ENCODE assay signal across 28 cellular contexts in genomic region chr1:53077599-53077965, GRCh38. TPM values are rescaled to one million over a fixed set of nuclear protein-coding genes. Genes with fewer than 3 reads are reported as not detected.
DNase-seq lines count a peak whose midpoint lies in the region; ATAC-seq and TF ChIP-seq lines count a peak whose summit lies in the region.
"Had no signal": no experiment of that assay in that cellular context is flagged by ENCODE, and none has a peak within 500 bp of the region (broad histone marks: within the 10 kb centered on the region; RNA-seq: fewer than 3 reads in every experiment).

No MANE protein-coding gene starts in this region.

- H3K4me2 ChIP-seq in SK-N-SH, result no peak overlapping the region
- H3K4me2 ChIP-seq: BLaER1 treated with 17β-estradiol and CSF1 and Interleukin-3, amounts not matched to agents 10 nM and 100 nM had no signal

- TF ChIP-seq CTCF in left ventricle myocardium inferior (IDR thresholded peaks at IDR 0.05; ENCODE audit: borderline replicate concordance) (no peak), SK-N-SH (IDR thresholded peaks at IDR 0.05) (no peak)

- peaks cover 9% of the 10 kb centered on the region for H3K4me1 ChIP-seq in left ventricle myocardium inferior
- no peaks in the 10 kb centered on the region for H3K4me1 ChIP-seq in aorta (ENCODE audit: control insufficient read depth in 1 of 2, insufficient read depth in 2 of 2, low read length in 2 of 2)
- H3K4me1 ChIP-seq in SK-N-SH (ENCODE audit: control insufficient read depth in 1 of 2, insufficient read depth in 2 of 2, low read depth in 1 of 2, low read length in 1 of 2), result no peaks in the 10 kb centered on the region; a peak in 1 of 4 replicates
- H3K4me1 ChIP-seq: Caco-2, HAP-1, SJCRH30 had no signal

- CTCF ChIA-PET in SK-N-SH (lab: Yijun Ruan, JAX), result interaction anchor here (2.7 kb wide), 1 partner anchor 15 kb away, joined by 7 read pairs; the partner anchor contains the start of gene PODN

- POLR2A ChIA-PET in SK-N-SH (lab: Yijun Ruan, JAX), result no interaction called here

- H3K36me3 ChIP-seq in left ventricle myocardium inferior, result no peaks in the 10 kb centered on the region
- no peaks in the 10 kb centered on the region for H3K36me3 ChIP-seq in aorta (ENCODE audit: control insufficient read depth in 1 of 2, insufficient read depth in 2 of 2, low read length in 1 of 2)
- H3K36me3 ChIP-seq in SK-N-SH (replicated peaks in 1 of 2; ENCODE audit: control insufficient read depth in 1 of 2, insufficient read depth in 2 of 2, low read length in 1 of 2), result no peaks in the 10 kb centered on the region
- H3K36me3 ChIP-seq: BLaER1 treated with 17β-estradiol and CSF1 and Interleukin-3, amounts not matched to agents 10 nM and 100 nM; HAP-1; SJCRH30 had no signal

- no peaks in the 10 kb centered on the region for H3F3A ChIP-seq in SK-N-SH (replicated peaks; ENCODE audit: insufficient read depth)

- TF ChIP-seq EP300 in SK-N-SH (IDR thresholded peaks at IDR 0.05; ENCODE audit: borderline replicate concordance in 1 of 2, low read depth in 1 of 2, low read length in 1 of 2), result no peak

- H3K4me3 ChIP-seq in left ventricle myocardium inferior (no peak overlapping the region), aorta (ENCODE audit: low read length in 2 of 2) (no peak overlapping the region), SK-N-SH (ENCODE audit: low read depth in 2 of 2, low read length in 1 of 2) (no peak overlapping the region)
- H3K4me3 ChIP-seq: BLaER1 treated with 17β-estradiol and CSF1 and Interleukin-3, amounts not matched to agents 10 nM and 100 nM; GM23248; HAP-1; SJCRH30 had no signal

- H2AFZ ChIP-seq in SK-N-SH (ENCODE audit: low read depth), result no peak overlapping the region
- H2AFZ ChIP-seq: GM23248 had no signal

- no peaks in the 10 kb centered on the region for H3K9me2 ChIP-seq in SK-N-SH

- no peaks in the 10 kb centered on the region for H3K79me2 ChIP-seq in SK-N-SH (ENCODE audit: insufficient read depth)

- no peaks in the 10 kb centered on the region for H3K9me3 ChIP-seq in left ventricle myocardium inferior (replicated peaks)
- no peaks in the 10 kb centered on the region for H3K9me3 ChIP-seq in aorta (ENCODE audit: control insufficient read depth, low read length)
- H3K9me3 ChIP-seq in SK-N-SH, result no peaks in the 10 kb centered on the region
- H3K9me3 ChIP-seq: BLaER1 treated with 17β-estradiol and CSF1 and Interleukin-3, amounts not matched to agents 10 nM and 100 nM; Caco-2; HAP-1; SJCRH30 had no signal

- intact Hi-C loops in left ventricle myocardium inferior (cut with micrococcal nuclease), result no loop called here
- intact Hi-C loops in aorta (cut with DNase I), result no loop called here

- peak; percentile 49 for DNase-seq in activated effector memory CD4-positive, alpha-beta T cell treated with anti-CD3 and anti-CD28 coated beads, Interleukin-2, amount 50 U/mL, for 16 hours
- DNase-seq in activated effector memory CD4-positive, alpha-beta T cell treated with Interleukin-2 at 50 U/mL for 16 hours, result no peak
- DNase-seq in left ventricle myocardium inferior, result peak; percentile 7
- DNase-seq in mesenteric fat pad (ENCODE audit: low spot score), result peak; percentile 72
- peak; percentile 42 to 51 for DNase-seq in aorta
- DNase-seq in HuH-7 (ENCODE audit: low spot score), result no peak
- DNase-seq in SK-N-SH, result no peak
- no peak for DNase-seq in AG08395 (ENCODE audit: low spot score)
- DNase-seq: ACHN; CD4-positive, alpha-beta memory T cell; DMS 273 treated with DMSO at 0.1 percent for 48 hours; DMS79 treated with DMSO at 0.1 percent for 48 hours; GM23248; KG1; NCI-H1092; NCI-H1436; NCI-H1930; NCI-H69; NK-92 treated with Interleukin-12 subunit alpha and Interleukin-12 subunit beta, amount 100 ng/mL, for 24 hours; SJCRH30 had no signal

- TF ChIP-seq RAD21 in SK-N-SH (IDR thresholded peaks at IDR 0.05; ENCODE audit: low read length), result no peak

- WGBS in aorta, 2 donors, result 95 to 96% methylated on average over 13 of the region's 13 CpGs
- WGBS in SK-N-SH (ENCODE audit: low lambda C conversion rate), result 76% methylated on average over 6 of the region's 13 CpGs

- H3K9ac ChIP-seq in SK-N-SH, result no peak overlapping the region
- H3K9ac ChIP-seq: BLaER1 treated with 17β-estradiol and CSF1 and Interleukin-3, amounts not matched to agents 10 nM and 100 nM; GM23248 had no signal

- H3K27me3 ChIP-seq in left ventricle myocardium inferior (ENCODE audit: low read depth) (no peaks in the 10 kb centered on the region), aorta (ENCODE audit: control insufficient read depth in 1 of 2, insufficient read depth in 2 of 2, low read length in 1 of 2) (no peaks in the 10 kb centered on the region), SK-N-SH (ENCODE audit: insufficient read depth) (no peaks in the 10 kb centered on the region)
- H3K27me3 ChIP-seq: BLaER1 treated with 17β-estradiol and CSF1 and Interleukin-3, amounts not matched to agents 10 nM and 100 nM; SJCRH30 had no signal

- no peaks in the 10 kb centered on the region for H4K20me1 ChIP-seq in SK-N-SH (ENCODE audit: insufficient read depth)

- no peak for ATAC-seq in aorta (ENCODE audit: low FRiP score)

- H3K27ac ChIP-seq in left ventricle myocardium inferior (replicated peaks), result no peak overlapping the region
- H3K27ac ChIP-seq in aorta (ENCODE audit: low read depth in 1 of 2, low read length in 2 of 2), result no peak overlapping the region
- H3K27ac ChIP-seq in SK-N-SH (ENCODE audit: low read depth in 2 of 2, low read length in 1 of 2), result no peak overlapping the region
- H3K27ac ChIP-seq: 22Rv1; BLaER1 treated with 17β-estradiol and CSF1 and Interleukin-3, amounts not matched to agents 10 nM and 100 nM; GM23248; HL-60; RWPE1; SJCRH30 had no signal

TF ChIP-seq in SK-N-SH, 30 proteins besides CTCF, POLR2A, EP300 and RAD21 (continues in another document):
- no peak for TF ChIP-seq MEF2A (IDR thresholded peaks at IDR 0.05; ENCODE audit: borderline replicate concordance, low read depth)
- TF ChIP-seq REST (IDR thresholded peaks at IDR 0.05; ENCODE audit: low read depth, low read length), result no peak
- TF ChIP-seq NRF1 (IDR thresholded peaks at IDR 0.05; ENCODE audit: low read depth, low read length), result no peak
- TF ChIP-seq TCF12 (IDR thresholded peaks at IDR 0.05), result no peak
- no peak for TF ChIP-seq FOXM1 (IDR thresholded peaks at IDR 0.05; ENCODE audit: low read depth)
- no peak for TF ChIP-seq USF1 (IDR thresholded peaks at IDR 0.05; ENCODE audit: borderline replicate concordance, low read depth)
- no peak for TF ChIP-seq JUND (IDR thresholded peaks at IDR 0.05)
- no peak for TF ChIP-seq MXI1 (IDR thresholded peaks at IDR 0.05; ENCODE audit: low read depth, low read length)
- no peak for TF ChIP-seq ELF1 (IDR thresholded peaks at IDR 0.05)
- no peak for TF ChIP-seq RFX5 (IDR thresholded peaks at IDR 0.05; ENCODE audit: low read length)
- TF ChIP-seq SIN3A (IDR thresholded peaks at IDR 0.05; ENCODE audit: borderline replicate concordance, low read depth, low read length), result no peak
- TF ChIP-seq FOSL2 (IDR thresholded peaks at IDR 0.05; ENCODE audit: borderline replicate concordance, low read depth), result no peak
- TF ChIP-seq RXRA (IDR thresholded peaks at IDR 0.05; ENCODE audit: borderline replicate concordance, low read depth), result no peak
- no peak for TF ChIP-seq PBX3 (IDR thresholded peaks at IDR 0.05)
- no peak for TF ChIP-seq CHD2 (IDR thresholded peaks at IDR 0.05; ENCODE audit: low read length, partially characterized antibody)
- TF ChIP-seq YY1 (IDR thresholded peaks at IDR 0.05; ENCODE audit: low read depth), result no peak

RNA-seq across cellular contexts. Expression of gene PODN, which starts 15.6 kb away (rescaled TPM):
- total RNA-seq in left ventricle myocardium inferior (22.9 TPM), mesenteric fat pad (86.3 TPM), aorta (100 to 1,000 TPM in 1 of 2 donors, 10 to 100 TPM in 1; 54.8 to 152 TPM)
- polyA plus RNA-seq in aorta (10 to 100 TPM; 14.3 to 52.9 TPM), SK-N-SH (2012; rRNA removed) (2.0 and 2.9 TPM in 2 replicates)
- polyA plus RNA-seq in SK-N-SH (2012; cell fraction: cytosol; rRNA removed), result 1.2 and 2.7 TPM in 2 replicates
- polyA plus RNA-seq in SK-N-SH (2012; cell fraction: nucleus; rRNA removed), result 6.3 TPM in 2 replicates
- total RNA-seq: Caco-2; CD4-positive, alpha-beta memory T cell; HT-29; NCI-H460 had no signal
- polyA plus RNA-seq: CD4-positive, alpha-beta memory T cell had no signal

Comparison
In these comparisons a context has a peak if more than half of its experiments do, and no peak if none do; other contexts are left out.
1. DNase-seq: peak in activated effector memory CD4-positive, alpha-beta T cell treated with anti-CD3 and anti-CD28 coated beads, Interleukin-2, amount 50 U/mL, for 16 hours (single experiment), left ventricle myocardium inferior (single experiment), mesenteric fat pad (single experiment) and aorta (2 of 2); none in activated effector memory CD4-positive, alpha-beta T cell treated with Interleukin-2 at 50 U/mL for 16 hours (single experiment), HuH-7 (single experiment), SK-N-SH (single experiment) and AG08395 (single experiment).